8 cellular contexts compared by ENCODE assay signal in genomic region chr3:128787256-128788253, GRCh38.
DNase-seq lines count a peak whose midpoint lies in the region; ATAC-seq and TF ChIP-seq lines count a peak whose summit lies in the region.

No MANE protein-coding gene starts in this region.

- H3K79me2 ChIP-seq in HCT116 (ENCODE audit: insufficient read depth, low read length) (peaks cover 98% of the 10 kb centered on the region), osteoblast (ENCODE audit: insufficient read depth, low read length) (peaks cover 100% of the 10 kb centered on the region)

- H3K27me3 ChIP-seq in HCT116 (ENCODE audit: insufficient read depth, low read length), result no peaks in the 10 kb centered on the region
- H3K27me3 ChIP-seq in osteoblast (ENCODE audit: insufficient read depth, low read length), result no peaks in the 10 kb centered on the region
- no peaks in the 10 kb centered on the region for H3K27me3 ChIP-seq in uterus

- H3K4me1 ChIP-seq in HCT116 (ENCODE audit: control insufficient read depth in 1 of 2, insufficient read depth in 2 of 2, low read length in 2 of 2), result peaks cover 34 to 66% of the 10 kb centered on the region in 2 experiments
- H3K4me1 ChIP-seq in osteoblast (ENCODE audit: insufficient read depth, low read length), result peaks cover 29% of the 10 kb centered on the region
- H3K4me1 ChIP-seq in uterus, result peaks cover 0 to 3% of the 10 kb centered on the region in 2 donors

- peak; percentile 87 for ATAC-seq in HCT116

- TF ChIP-seq CTCF in HCT116 (IDR thresholded peaks at IDR 0.05 in 2 of 3, conservative IDR thresholded peaks at IDR 0.05 in 1 of 3; ENCODE audit: borderline replicate concordance in 1 of 3, insufficient read depth in 1 of 3, low read depth in 2 of 3, low read length in 2 of 3) (peak in 2 of 3 experiments; percentile 56 to 61; a peak in 4 of 6 replicates), cardiac fibroblast (IDR thresholded peaks at IDR 0.05; ENCODE audit: low read depth, low read length) (peak; percentile 35), osteoblast (IDR thresholded peaks at IDR 0.05; ENCODE audit: extremely low read depth, low read depth, low read length) (peak; percentile 23), uterus (IDR thresholded peaks at IDR 0.05) (no peak)

- POLR2A ChIA-PET in HCT116 (lab: Charles Lee), result interaction anchor here (1.2 kb wide), 1 partner anchor 107 kb away, joined by 5 read pairs; no protein-coding TSS in a partner anchor

- H3K9me2 ChIP-seq in HCT116 (ENCODE audit: insufficient read depth), result no peaks in the 10 kb centered on the region

- H2AFZ ChIP-seq in HCT116 (ENCODE audit: low read depth, low read length, poor library complexity, severe bottlenecking) (no peak overlapping the region), osteoblast (ENCODE audit: low read length) (no peak overlapping the region)

- RAD21 ChIA-PET in HCT116 (lab: Charles Lee; ENCODE audit: low non-redundant PET in 1 of 2, low total read pairs in 2 of 2, uncharacterized antibody in 2 of 2, unreplicated experiment in 2 of 2), result no interaction called here

- CTCF ChIA-PET in HCT116 (lab: Charles Lee), result interaction anchor here (1.1 to 1.6 kb wide), 3 partner anchors 12 to 107 kb away, joined by 3 to 11 read pairs (median 3); no protein-coding TSS in a partner anchor

- intact Hi-C loops in HCT116 (cut with micrococcal nuclease), result loop anchor here (2.0 kb wide), 1 partner anchor 107 kb away; no protein-coding TSS in a partner anchor
- intact Hi-C loops in uterus (cut with DNase I; ENCODE audit: low total_unique reads), result no loop called here

- H3K27ac ChIP-seq in HCT116 (ENCODE audit: low read depth, low read length), result peak overlapping the region; percentile 35; the same call in 1 of the 2 replicates
- H3K27ac ChIP-seq in osteoblast (ENCODE audit: low read depth, low read length), result peak overlapping the region; percentile 2
- no peak overlapping the region for H3K27ac ChIP-seq in uterus

- H3K36me3 ChIP-seq in HCT116 (ENCODE audit: control insufficient read depth in 1 of 2, insufficient read depth in 2 of 2, low read length in 2 of 2), result no peaks in the 10 kb centered on the region
- no peaks in the 10 kb centered on the region for H3K36me3 ChIP-seq in osteoblast (ENCODE audit: insufficient read depth, low read length)
- H3K36me3 ChIP-seq in uterus, result no peaks in the 10 kb centered on the region

- peak overlapping the region; percentile 28 for H3K9ac ChIP-seq in HCT116 (ENCODE audit: low read length)

- H3K9me3 ChIP-seq in HCT116 (ENCODE audit: control insufficient read depth in 1 of 2, insufficient read depth in 1 of 2, low read depth in 1 of 2, low read length in 2 of 2) (no peaks in the 10 kb centered on the region), osteoblast (ENCODE audit: low read depth, low read length) (no peaks in the 10 kb centered on the region), uterus (no peaks in the 10 kb centered on the region)

- no TSS peak for BruUV-seq in HCT116 (replicated peaks; lab: Mats Ljungman, UMichigan)

- TF ChIP-seq RAD21 in HCT116 (IDR thresholded peaks at IDR 0.05; ENCODE audit: low read depth), result no peak; the same call in 1 of the 2 replicates

- H3K4me3 ChIP-seq in HCT116 (replicated peaks in 1 of 2; ENCODE audit: low read depth in 1 of 2, low read length in 2 of 2) (peak overlapping the region; percentile 19 to 37), cardiac fibroblast (replicated peaks in 1 of 2; ENCODE audit: low read depth in 2 of 2, low read length in 2 of 2) (no peak overlapping the region), osteoblast (ENCODE audit: insufficient read depth, low read length) (no peak overlapping the region), uterus (no peak overlapping the region)

- H3K4me2 ChIP-seq in HCT116 (ENCODE audit: low read length), result peak overlapping the region; percentile 63
- no peak overlapping the region for H3K4me2 ChIP-seq in osteoblast (ENCODE audit: insufficient read depth, low read length)

- H4K20me1 ChIP-seq in HCT116 (ENCODE audit: insufficient read depth), result peaks cover 12% of the 10 kb centered on the region; the same call in 1 of the 2 replicates
- peaks cover 79% of the 10 kb centered on the region for H4K20me1 ChIP-seq in osteoblast (ENCODE audit: insufficient read depth, low read length)

- DNase-seq in DMS 273 (lab: John Stamatoyannopoulos, UW; ENCODE audit: unreplicated experiment) (peak; percentile 73), HCT116 (ENCODE audit: low read depth, low spot score) (peak; percentile 51), RPMI8226 (peak; percentile 10), cardiac fibroblast (ENCODE audit: low read depth in 2 of 2) (peak; percentile 48 to 91), osteoblast (ENCODE audit: insufficient read length, low spot score, missing footprints) (no peak), uterus (no peak), midbrain (lab: John Stamatoyannopoulos, UW) (no peak), nucleus accumbens (lab: John Stamatoyannopoulos, UW) (no peak)

- TF ChIP-seq POLR2A in HCT116 (IDR thresholded peaks at IDR 0.05; ENCODE audit: borderline replicate concordance, extremely low read depth, insufficient read depth, insufficient read length) (no peak), uterus (IDR thresholded peaks at IDR 0.05) (no peak)

TF ChIP-seq in HCT116, 20 proteins besides CTCF, POLR2A, EP300 and RAD21:
- peak; percentile 63; the same call in 1 of the 2 replicates for TF ChIP-seq CBX3 (IDR thresholded peaks at IDR 0.05; ENCODE audit: low read depth)
- peak; percentile 80 for TF ChIP-seq JUND (IDR thresholded peaks at IDR 0.05)
- TF ChIP-seq SP1 (IDR thresholded peaks at IDR 0.05; ENCODE audit: low read depth), result peak; percentile 68
- no peak for TF ChIP-seq EGR1 (IDR thresholded peaks at IDR 0.05; ENCODE audit: low read depth)
- TF ChIP-seq POLR2AphosphoS5 (IDR thresholded peaks at IDR 0.05; ENCODE audit: low read depth, low read length), result peak; percentile 31; the same call in 1 of the 2 replicates
- peak; percentile 17 for TF ChIP-seq YY1 (IDR thresholded peaks at IDR 0.05; ENCODE audit: extremely low read depth, insufficient replicate concordance, low read depth, low read length)
- no peak for TF ChIP-seq EZH2 (IDR thresholded peaks at IDR 0.05)
- TF ChIP-seq EZH2phosphoT487 (IDR thresholded peaks at IDR 0.05; ENCODE audit: borderline replicate concordance), result no peak
- TF ChIP-seq MAX (IDR thresholded peaks at IDR 0.05), result peak; percentile 27; the same call in 1 of the 2 replicates
- TF ChIP-seq SIN3A (IDR thresholded peaks at IDR 0.05; ENCODE audit: low read depth), result 0 out of 2 replicates have a peak, but pooled peaks have one; percentile 42
- TF ChIP-seq ELF1 (IDR thresholded peaks at IDR 0.05; ENCODE audit: borderline replicate concordance, low read depth), result no peak
- TF ChIP-seq FOSL1 (IDR thresholded peaks at IDR 0.05; ENCODE audit: low read depth), result peak; percentile 77
- peak; percentile 78 for TF ChIP-seq CEBPB (IDR thresholded peaks at IDR 0.05; ENCODE audit: low read depth)

Comparison
In these comparisons a context has a peak if more than half of its experiments do, and no peak if none do; other contexts are left out.
1. DNase-seq: peak in DMS 273 (single experiment), HCT116 (single experiment), RPMI8226 (single experiment) and cardiac fibroblast (2 of 2); none in osteoblast (single experiment), uterus (0 of 2), midbrain (single experiment) and nucleus accumbens (0 of 56).
2. H3K27ac ChIP-seq: peak in HCT116 (single experiment) and osteoblast (single experiment); none in uterus (0 of 2).
3. H3K4me3 ChIP-seq: peak in HCT116 (2 of 2); none in cardiac fibroblast (0 of 2), osteoblast (single experiment) and uterus (0 of 2).
4. CTCF ChIP-seq: peak in HCT116 (2 of 3), cardiac fibroblast (single experiment) and osteoblast (single experiment); none in uterus (0 of 4).